In the genomic region with DNA sequence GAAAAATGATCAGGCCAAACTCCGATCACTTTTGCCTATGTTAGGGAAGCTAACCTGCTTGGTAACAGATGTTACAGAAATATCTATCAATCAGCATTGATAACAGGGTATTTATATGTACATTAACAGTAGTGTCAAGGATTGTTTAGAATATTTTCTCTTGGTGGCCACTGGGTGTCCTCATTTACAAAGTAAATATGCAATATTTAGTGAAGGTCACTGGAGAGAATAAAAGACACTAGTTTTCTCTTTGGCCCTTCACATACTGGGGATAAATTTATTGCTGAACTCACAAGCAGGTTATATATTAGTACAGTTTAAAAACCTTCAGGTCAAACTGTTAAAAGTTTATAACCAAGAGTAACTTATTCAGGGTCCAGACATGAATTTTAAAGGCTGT, we compare ENCODE assay signal across 8 cellular contexts.
DNase-seq lines count a peak whose midpoint lies in the region; ATAC-seq and TF ChIP-seq lines count a peak whose summit lies in the region.

No MANE protein-coding gene starts in this region.

- in situ Hi-C loops in GM13977 (cut with MboI; ENCODE audit: low pct_unique_long_range_greater_than_20kb, low sequenced_read_pairs, unreplicated experiment), result no loop called here

- no peak for ATAC-seq in HG02571 (IDR thresholded peaks at IDR 0.05; ENCODE audit: unreplicated experiment)

- no peaks in the 10 kb centered on the region for H3K27me3 Mint-ChIP-seq in nephron (ENCODE audit: low read depth)

- H3K4me3 Mint-ChIP-seq in nephron, result no peak overlapping the region

- H3K9me3 Mint-ChIP-seq in nephron, result no peaks in the 10 kb centered on the region

- TF ChIP-seq CTCF in GM13977 (IDR thresholded peaks at IDR 0.05; ENCODE audit: extremely low read depth, insufficient read depth, missing control alignments), result peak; percentile 52
- peak; percentile 47 to 63 (median 53) for TF ChIP-seq CTCF in nephron (IDR thresholded peaks at IDR 0.05; ENCODE audit: unreplicated experiment in 3 of 3)

- no peaks in the 10 kb centered on the region for H3K36me3 Mint-ChIP-seq in nephron (ENCODE audit: low read depth)

- DNase-seq in AG08395 (ENCODE audit: low spot score) (peak; percentile 55), GM13977 (ENCODE audit: low spot score) (peak; percentile 32), NCI-H2196 (lab: John Stamatoyannopoulos, UW; ENCODE audit: unreplicated experiment) (peak; percentile 56), dedifferentiated amniotic fluid mesenchymal stem cell (ENCODE audit: extremely low spot score) (peak; percentile 39), nucleus accumbens (lab: John Stamatoyannopoulos, UW) (no peak)
- no peak for DNase-seq in stimulated activated CD4-positive, alpha-beta T cell treated with anti-CD3 and anti-CD28 coated beads, Interleukin-4, amount 100 ng/mL, for 4 hours

- peak overlapping the region; percentile 8 to 76 (median 16) for H3K27ac Mint-ChIP-seq in nephron

- H3K4me1 Mint-ChIP-seq in nephron, result peaks cover 49% of the 10 kb centered on the region

Comparison
In these comparisons a context has a peak if more than half of its experiments do, and no peak if none do; other contexts are left out.
1. DNase-seq: peak in AG08395 (single experiment), GM13977 (single experiment), NCI-H2196 (single experiment) and dedifferentiated amniotic fluid mesenchymal stem cell (single experiment); none in nucleus accumbens (0 of 56) and stimulated activated CD4-positive, alpha-beta T cell treated with anti-CD3 and anti-CD28 coated beads, Interleukin-4, amount 100 ng/mL, for 4 hours (0 of 2).